28 cellular contexts compared by ENCODE assay signal in the genomic region with DNA sequence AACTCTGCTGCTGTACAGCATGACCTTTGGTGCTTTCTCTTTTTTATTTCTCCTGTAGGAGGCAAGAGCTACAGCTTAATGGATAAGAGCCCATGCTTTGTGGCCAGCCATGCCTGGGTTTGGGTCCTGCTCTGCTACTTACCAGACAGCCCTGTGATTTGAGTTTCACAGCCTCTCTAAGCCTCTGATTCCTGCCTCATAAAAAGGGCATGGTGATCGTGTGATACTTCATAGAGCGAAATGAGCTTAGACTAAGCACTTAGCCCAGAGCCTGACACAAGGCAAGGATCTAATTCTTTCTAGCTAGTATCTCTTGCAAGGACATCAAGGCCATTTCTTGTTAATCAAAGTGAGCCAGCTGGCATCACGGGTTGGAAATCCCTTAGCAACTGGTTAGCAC. TPM values are rescaled to one million over a fixed set of nuclear protein-coding genes. Genes with fewer than 3 reads are reported as not detected.
"Had no signal": no experiment of that assay in that cellular context is flagged by ENCODE, and none has a peak within 500 bp of the region (broad histone marks: within the 10 kb centered on the region; RNA-seq: fewer than 3 reads in every experiment).

No MANE protein-coding gene starts in this region.

- H3K27me3 Mint-ChIP-seq: activated naive CD4-positive, alpha-beta T cell treated with anti-CD3 and anti-CD28 coated beads, Interleukin-2, amount 50 U/mL, for 24 hours had no signal

- DNase-seq: activated CD4-positive, alpha-beta T cell treated with anti-CD3 and anti-CD28 coated beads for 4 hours; activated CD4-positive, alpha-beta T cell treated with anti-CD3 and anti-CD28 coated beads, Interleukin-2, amount 50 U/mL, for 4 hours; activated CD4-positive, CD25-positive, alpha-beta regulatory T cell; activated CD8-positive, alpha-beta memory T cell treated with anti-CD3 and anti-CD28 coated beads, Interleukin-2, amount 10 ng/mL, durations not matched to agents 7 days and 5 days; activated CD8-positive, alpha-beta T cell treated with anti-CD3 and anti-CD28 coated beads, Interleukin-2, amount 10 ng/mL, durations not matched to agents 7 days and 5 days; activated effector memory CD4-positive, alpha-beta T cell treated with Interleukin-2 at 50 U/mL for 16 hours; activated naive CD4-positive, alpha-beta T cell; activated T-cell treated with anti-CD3 and anti-CD28 coated beads, Interleukin-2, amount 50 U/mL, for 24 hours; amniotic stem cell; body of pancreas; central memory CD4-positive, alpha-beta T cell; KG1; NCI-H1092; NCI-H1417 treated with DMSO at 0.1 percent for 48 hours; NCI-H1694; NCI-H2029; NCI-H2107; NCI-H2171 treated with DMSO at 0.1 percent for 48 hours; NCI-H226; NCI-H526; NCI-H774; SHP77; T-helper 9 cell had no signal

- H3K27ac ChIP-seq: ascending aorta, body of pancreas, SJSA1 had no signal

- H3K36me3 ChIP-seq: ascending aorta, SJSA1 had no signal

- H3K27me3 ChIP-seq: ascending aorta, body of pancreas, SJSA1 had no signal

- H3K4me3 Mint-ChIP-seq: activated CD8-positive, alpha-beta memory T cell treated with anti-CD3 and anti-CD28 coated beads, Interleukin-2, amount 10 ng/mL, durations not matched to agents 7 days and 5 days; activated CD8-positive, alpha-beta T cell treated with anti-CD3 and anti-CD28 coated beads, Interleukin-2, amount 10 ng/mL, durations not matched to agents 7 days and 5 days; activated naive CD4-positive, alpha-beta T cell treated with anti-CD3 and anti-CD28 coated beads, Interleukin-2, amount 50 U/mL, for 24 hours; activated T-cell treated with anti-CD3 and anti-CD28 coated beads, Interleukin-2, amount 50 U/mL, for 24 hours; activated T-helper 1 cell treated with anti-CD3 and anti-CD28 coated beads, Interleukin-12 subunit alpha, Interleukin-12 subunit beta, Interleukin-2, Interleukin-4 antibody, amounts not matched to agents 30 ng/mL and 10 ng/mL and 1 ng/mL, durations not matched to agents 14 hours and 24 hours and 36 hours; T-helper 1 cell treated with Interleukin-12 subunit alpha and Interleukin-12 subunit beta and Interleukin-4 antibody, amounts not matched to agents 30 μg/mL and 1 μg/mL, for 36 hours had no signal

- H3K27ac Mint-ChIP-seq: activated CD8-positive, alpha-beta memory T cell treated with anti-CD3 and anti-CD28 coated beads, Interleukin-2, amount 10 ng/mL, durations not matched to agents 7 days and 5 days; activated CD8-positive, alpha-beta T cell treated with anti-CD3 and anti-CD28 coated beads, Interleukin-2, amount 10 ng/mL, durations not matched to agents 7 days and 5 days; activated naive CD4-positive, alpha-beta T cell treated with anti-CD3 and anti-CD28 coated beads, Interleukin-2, amount 50 U/mL, for 24 hours; activated T-cell treated with anti-CD3 and anti-CD28 coated beads, Interleukin-2, amount 50 U/mL, for 24 hours; activated T-helper 1 cell treated with anti-CD3 and anti-CD28 coated beads, Interleukin-12 subunit alpha, Interleukin-12 subunit beta, Interleukin-2, Interleukin-4 antibody, amounts not matched to agents 30 ng/mL and 10 ng/mL and 1 ng/mL, durations not matched to agents 14 hours and 24 hours and 36 hours; T-helper 1 cell treated with Interleukin-12 subunit alpha and Interleukin-12 subunit beta and Interleukin-4 antibody, amounts not matched to agents 30 μg/mL and 1 μg/mL, for 36 hours had no signal

- ATAC-seq: activated CD8-positive, alpha-beta memory T cell treated with anti-CD3 and anti-CD28 coated beads, Interleukin-2, amount 10 ng/mL, durations not matched to agents 7 days and 5 days; activated CD8-positive, alpha-beta T cell treated with anti-CD3 and anti-CD28 coated beads, Interleukin-2, amount 10 ng/mL, durations not matched to agents 7 days and 5 days; body of pancreas had no signal

- H3K4me1 ChIP-seq: ascending aorta, body of pancreas, SJSA1 had no signal

- H3K9me3 ChIP-seq: ascending aorta, body of pancreas, SJSA1 had no signal

- H3K4me3 ChIP-seq: ascending aorta, body of pancreas, SJSA1 had no signal

- H3K9me3 Mint-ChIP-seq: activated naive CD4-positive, alpha-beta T cell treated with anti-CD3 and anti-CD28 coated beads, Interleukin-2, amount 50 U/mL, for 24 hours; activated T-cell treated with anti-CD3 and anti-CD28 coated beads, Interleukin-2, amount 50 U/mL, for 24 hours; activated T-helper 1 cell treated with anti-CD3 and anti-CD28 coated beads, Interleukin-12 subunit alpha, Interleukin-12 subunit beta, Interleukin-2, Interleukin-4 antibody, amounts not matched to agents 30 ng/mL and 10 ng/mL and 1 ng/mL, durations not matched to agents 14 hours and 24 hours and 36 hours; T-helper 1 cell treated with Interleukin-12 subunit alpha and Interleukin-12 subunit beta and Interleukin-4 antibody, amounts not matched to agents 30 μg/mL and 1 μg/mL, for 36 hours had no signal

- H3K36me3 Mint-ChIP-seq: activated CD8-positive, alpha-beta memory T cell treated with anti-CD3 and anti-CD28 coated beads, Interleukin-2, amount 10 ng/mL, durations not matched to agents 7 days and 5 days; activated naive CD4-positive, alpha-beta T cell treated with anti-CD3 and anti-CD28 coated beads, Interleukin-2, amount 50 U/mL, for 24 hours had no signal

- H3K4me1 Mint-ChIP-seq: activated CD8-positive, alpha-beta memory T cell treated with anti-CD3 and anti-CD28 coated beads, Interleukin-2, amount 10 ng/mL, durations not matched to agents 7 days and 5 days had no signal

RNA-seq across cellular contexts. Expression of a gene that starts 19.3 kb away (rescaled TPM):
- total RNA-seq: SJSA1 had no signal
